ENCODE assay signal across 33 cellular contexts in the genomic region with DNA sequence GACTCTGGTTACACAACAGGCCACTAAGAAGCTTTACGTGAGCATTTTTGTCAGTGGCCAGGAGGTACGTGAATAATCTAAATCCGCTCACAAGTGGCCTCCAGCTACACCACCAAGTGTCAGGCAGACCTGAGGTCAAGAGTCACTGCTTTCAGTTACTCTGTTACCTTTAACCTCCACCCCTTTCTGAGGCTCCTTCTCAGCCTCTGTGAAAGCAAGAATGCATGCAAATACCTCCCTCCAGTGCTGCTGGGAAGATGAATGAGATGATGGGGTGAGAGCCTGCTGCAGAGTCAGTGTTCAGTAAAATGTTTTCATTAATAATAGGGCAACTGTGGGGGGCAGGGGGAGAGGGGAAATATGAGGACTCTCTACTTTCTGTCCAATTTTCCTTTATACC. TPM values are rescaled to one million over a fixed set of nuclear protein-coding genes. Genes with fewer than 3 reads are reported as not detected.
"Had no signal": no experiment of that assay in that cellular context is flagged by ENCODE, and none has a peak within 500 bp of the region (broad histone marks: within the 10 kb centered on the region; RNA-seq: fewer than 3 reads in every experiment).

No MANE protein-coding gene starts in this region.

- H3K27me3 ChIP-seq: ascending aorta, cardiac muscle cell had no signal

- H3K27ac ChIP-seq: ascending aorta, cardiac muscle cell, PC-9 had no signal

- H3K36me3 Mint-ChIP-seq: activated naive CD4-positive, alpha-beta T cell treated with anti-CD3 and anti-CD28 coated beads, Interleukin-2, amount 50 U/mL, for 24 hours; activated naive CD8-positive, alpha-beta T cell treated with anti-CD3 and anti-CD28 coated beads, Interleukin-2, amount 10 ng/mL, durations not matched to agents 7 days and 5 days; WTC11 had no signal

- H2AFZ ChIP-seq: PC-9 had no signal

- H3K4me3 Mint-ChIP-seq: activated CD4-positive, alpha-beta T cell treated with anti-CD3 and anti-CD28 coated beads for 36 hours; activated CD4-positive, alpha-beta T cell treated with anti-CD3 and anti-CD28 coated beads, Interleukin-2, amount 10 ng/mL, durations not matched to agents 7 days and 5 days; activated CD8-positive, alpha-beta T cell treated with anti-CD3 and anti-CD28 coated beads, Interleukin-2, amount 10 ng/mL, durations not matched to agents 7 days and 5 days; activated naive CD4-positive, alpha-beta T cell treated with anti-CD3 and anti-CD28 coated beads, Interleukin-2, amount 50 U/mL, for 24 hours; activated naive CD8-positive, alpha-beta T cell treated with anti-CD3 and anti-CD28 coated beads, Interleukin-2, amount 10 ng/mL, durations not matched to agents 7 days and 5 days; activated T-cell treated with anti-CD3 and anti-CD28 coated beads, Interleukin-2, amount 50 U/mL, for 24 hours; central memory CD8-positive, alpha-beta T cell; WTC11 had no signal

- H3K27ac Mint-ChIP-seq: activated CD4-positive, alpha-beta T cell treated with anti-CD3 and anti-CD28 coated beads for 36 hours; activated CD4-positive, alpha-beta T cell treated with anti-CD3 and anti-CD28 coated beads, Interleukin-2, amount 10 ng/mL, durations not matched to agents 7 days and 5 days; activated CD8-positive, alpha-beta T cell treated with anti-CD3 and anti-CD28 coated beads, Interleukin-2, amount 10 ng/mL, durations not matched to agents 7 days and 5 days; activated naive CD4-positive, alpha-beta T cell treated with anti-CD3 and anti-CD28 coated beads, Interleukin-2, amount 50 U/mL, for 24 hours; activated naive CD8-positive, alpha-beta T cell treated with anti-CD3 and anti-CD28 coated beads, Interleukin-2, amount 10 ng/mL, durations not matched to agents 7 days and 5 days; activated T-cell treated with anti-CD3 and anti-CD28 coated beads, Interleukin-2, amount 50 U/mL, for 24 hours; activated T-helper 2 cell treated with anti-CD3 and anti-CD28 coated beads, Interferon-gamma antibody, Interleukin-2, Interleukin-4, amounts not matched to agents 10 μg/mL and 5 μg/mL and 100 μg/mL, durations not matched to agents 14 hours and 24 hours and 36 hours; WTC11 had no signal

- H3K36me3 ChIP-seq: ascending aorta, cardiac muscle cell had no signal

- H3K4me1 Mint-ChIP-seq: activated CD4-positive, alpha-beta T cell treated with anti-CD3 and anti-CD28 coated beads for 36 hours; activated CD4-positive, alpha-beta T cell treated with anti-CD3 and anti-CD28 coated beads, Interleukin-2, amount 10 ng/mL, durations not matched to agents 7 days and 5 days; activated naive CD4-positive, alpha-beta T cell treated with anti-CD3 and anti-CD28 coated beads, Interleukin-2, amount 50 U/mL, for 24 hours; activated naive CD8-positive, alpha-beta T cell treated with anti-CD3 and anti-CD28 coated beads, Interleukin-2, amount 10 ng/mL, durations not matched to agents 7 days and 5 days; central memory CD8-positive, alpha-beta T cell had no signal

- H3K4me3 ChIP-seq: ascending aorta, cardiac muscle cell, K562, PC-9 had no signal

- ATAC-seq: activated CD4-positive, alpha-beta T cell treated with anti-CD3 and anti-CD28 coated beads for 36 hours; activated CD4-positive, CD25-positive, alpha-beta regulatory T cell treated with anti-CD3 and anti-CD28 coated beads, Interleukin-2, amount 50 U/mL, for 24 hours; activated CD8-positive, alpha-beta T cell treated with anti-CD3 and anti-CD28 coated beads, Interleukin-2, amount 10 ng/mL, durations not matched to agents 7 days and 5 days; K562; WTC11 had no signal

- H3K9me3 Mint-ChIP-seq: activated CD4-positive, alpha-beta T cell treated with anti-CD3 and anti-CD28 coated beads, Interleukin-2, amount 10 ng/mL, durations not matched to agents 7 days and 5 days; activated naive CD4-positive, alpha-beta T cell treated with anti-CD3 and anti-CD28 coated beads, Interleukin-2, amount 50 U/mL, for 24 hours; activated naive CD8-positive, alpha-beta T cell treated with anti-CD3 and anti-CD28 coated beads, Interleukin-2, amount 10 ng/mL, durations not matched to agents 7 days and 5 days; activated T-cell treated with anti-CD3 and anti-CD28 coated beads, Interleukin-2, amount 50 U/mL, for 24 hours; activated T-helper 2 cell treated with anti-CD3 and anti-CD28 coated beads, Interferon-gamma antibody, Interleukin-2, Interleukin-4, amounts not matched to agents 10 μg/mL and 5 μg/mL and 100 μg/mL, durations not matched to agents 14 hours and 24 hours and 36 hours; central memory CD8-positive, alpha-beta T cell had no signal

- DNase-seq: activated CD4-positive, alpha-beta T cell treated with anti-CD3 and anti-CD28 coated beads for 36 hours; activated CD4-positive, alpha-beta T cell treated with anti-CD3 and anti-CD28 coated beads, Interleukin-2, amount 10 ng/mL, durations not matched to agents 7 days and 5 days; activated CD4-positive, alpha-beta T cell treated with anti-CD3 and anti-CD28 coated beads, Interleukin-2, amount 50 U/mL, for 48 hours; activated CD8-positive, alpha-beta T cell treated with anti-CD3 and anti-CD28 coated beads, Interleukin-2, amount 10 ng/mL, durations not matched to agents 7 days and 5 days; activated gamma-delta T cell; activated naive CD4-positive, alpha-beta T cell treated with Interleukin-2 at 50 U/mL for 16 hours; activated naive CD8-positive, alpha-beta T cell treated with anti-CD3 and anti-CD28 coated beads, Interleukin-2, amount 10 ng/mL, durations not matched to agents 7 days and 5 days; activated T-cell treated with anti-CD3 and anti-CD28 coated beads, Interleukin-2, amount 50 U/mL, for 24 hours; amygdala; NCI-H1105; NCI-H1417 treated with DMSO at 0.1 percent for 48 hours; NCI-H187 treated with DMSO at 0.1 percent for 48 hours; NCI-H2081; NCI-H2171 treated with DMSO at 0.1 percent for 48 hours; NCI-H345; NCI-H524 treated with DMSO at 0.1 percent for 48 hours; PC-9; Right ventricle myocardium superior; SW 1271; T-helper 1 cell; T-helper 2 cell; T-helper 9 cell had no signal

- H3K4me1 ChIP-seq: ascending aorta had no signal

- H3K4me2 ChIP-seq: PC-9 had no signal

RNA-seq across cellular contexts. Expression of a gene that starts 11.2 kb away (rescaled TPM):
- total RNA-seq: activated CD4-positive, alpha-beta T cell treated with anti-CD3 and anti-CD28 coated beads, Interleukin-2, amount 10 ng/mL, durations not matched to agents 7 days and 5 days; activated CD8-positive, alpha-beta T cell treated with anti-CD3 and anti-CD28 coated beads, Interleukin-2, amount 10 ng/mL, durations not matched to agents 7 days and 5 days; activated naive CD8-positive, alpha-beta T cell treated with anti-CD3 and anti-CD28 coated beads, Interleukin-2, amount 10 ng/mL, durations not matched to agents 7 days and 5 days; activated T-helper 2 cell treated with anti-CD3 and anti-CD28 coated beads, Interferon-gamma antibody, Interleukin-2, Interleukin-4, amounts not matched to agents 10 μg/mL and 5 μg/mL and 100 μg/mL, durations not matched to agents 14 hours and 24 hours and 36 hours; ascending aorta; cardiac muscle cell; K562; M059J; NCI-H460; OCI-LY7; PC-9; Right ventricle myocardium superior; WTC11 had no signal
- polyA plus RNA-seq: cardiac muscle cell, K562 had no signal
